Comparison of ENCODE assay signal across 1 cellular context in the genomic region with DNA sequence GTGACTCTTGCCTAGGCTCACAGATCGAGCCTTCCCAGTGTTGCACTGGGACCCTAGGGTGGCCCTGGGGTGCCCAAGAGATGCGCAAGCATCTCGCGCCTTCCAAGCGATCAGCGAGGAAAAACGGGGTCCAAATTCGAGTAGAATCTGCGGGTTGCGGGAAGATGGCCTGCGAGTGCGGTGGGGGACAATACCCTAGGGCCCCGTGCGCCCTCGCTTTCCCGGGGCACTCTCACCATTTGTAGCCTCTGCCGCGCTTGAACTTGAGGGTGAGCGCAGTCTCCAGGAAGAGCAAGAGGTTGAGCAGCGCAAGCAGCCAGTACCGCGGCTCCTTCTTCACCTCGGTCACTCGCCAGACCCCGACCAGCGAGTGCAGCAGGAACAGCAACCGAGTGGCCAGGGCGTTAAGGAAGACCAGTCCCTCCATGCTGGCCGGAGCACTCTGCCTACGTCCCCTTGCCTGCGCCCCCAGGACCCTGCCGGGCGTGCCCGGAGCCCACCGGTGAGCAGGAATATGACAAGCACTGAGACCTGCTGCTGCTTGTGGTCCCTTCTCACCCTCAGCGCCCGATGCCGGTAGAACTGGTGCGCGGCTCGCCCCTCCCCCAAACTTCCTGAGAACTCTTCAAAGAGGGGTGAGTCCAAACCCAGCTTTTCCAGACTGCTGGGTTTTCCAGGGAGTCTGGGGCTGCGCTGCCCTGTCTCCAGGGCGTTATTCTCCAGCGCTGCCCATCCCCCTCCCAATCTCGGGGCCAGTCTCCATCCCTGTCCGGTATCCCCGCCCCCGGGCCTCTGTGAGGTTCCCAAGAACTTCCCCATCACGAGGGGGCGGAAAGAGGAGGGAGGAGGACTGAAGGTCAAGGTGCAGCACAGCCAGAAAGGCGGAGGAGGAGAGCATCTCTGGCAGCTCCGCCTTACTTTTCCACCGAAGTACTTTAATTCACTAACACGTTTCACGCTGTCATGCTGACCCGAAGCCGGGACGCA.
TF ChIP-seq lines count a peak whose summit lies in the region.

TMEM26 (minus strand) TSS at position 727 of the 987 bp plus-strand sequence; CDS start at position 427, 300 bp downstream.

TF ChIP-seq in H1, 55 proteins besides CTCF, POLR2A, EP300 and RAD21 (continued from another document):
- TF ChIP-seq EZH2 (IDR thresholded peaks at IDR 0.05; ENCODE audit: low read depth, low read length, severe bottlenecking) (peak; percentile 60), EGR1 (IDR thresholded peaks at IDR 0.05; ENCODE audit: borderline replicate concordance, low read depth, low read length) (peak; percentile 56; the same call in 1 of the 2 replicates), GTF2F1 (IDR thresholded peaks at IDR 0.05; ENCODE audit: borderline replicate concordance, low read depth, low read length) (no peak), SP4 (IDR thresholded peaks at IDR 0.05; ENCODE audit: low read length) (no peak), NANOG (IDR thresholded peaks at IDR 0.05; ENCODE audit: insufficient read depth, low read depth, low read length, poor library complexity, severe bottlenecking) (no peak), KDM1A (IDR thresholded peaks at IDR 0.05; ENCODE audit: borderline replicate concordance, low read length) (peak; percentile 29), SRF (IDR thresholded peaks at IDR 0.05; ENCODE audit: low read depth, low read length) (no peak), RBBP5 (IDR thresholded peaks at IDR 0.05; ENCODE audit: borderline replicate concordance, low read depth, low read length) (peak; percentile 95), RNF2 (IDR thresholded peaks at IDR 0.05; ENCODE audit: borderline replicate concordance, low read depth, low read length, missing control alignments, poor library complexity, severe bottlenecking) (no peak), CHD2 (IDR thresholded peaks at IDR 0.05; ENCODE audit: low read length) (no peak), PHF8 (conservative IDR thresholded peaks at IDR 0.05; ENCODE audit: low read depth, low read length) (peak; percentile 38; the same call in 1 of the 2 replicates), SP1 (IDR thresholded peaks at IDR 0.05; ENCODE audit: low read depth, low read length) (peak; percentile 54; the same call in 1 of the 2 replicates), KDM4A (IDR thresholded peaks at IDR 0.05; ENCODE audit: low read depth, low read length, severe bottlenecking) (peak; percentile 95), ASH2L (IDR thresholded peaks at IDR 0.05; ENCODE audit: low read length) (peak; percentile 95), SUZ12 (IDR thresholded peaks at IDR 0.05; ENCODE audit: low read length) (peak; percentile 64; the same call in 1 of the 2 replicates), YY1 (IDR thresholded peaks at IDR 0.05; ENCODE audit: low read depth, low read length) (peak; percentile 12), FOSL1 (IDR thresholded peaks at IDR 0.05; ENCODE audit: insufficient read depth, low read depth, low read length) (no peak), TCF12 (IDR thresholded peaks at IDR 0.05; ENCODE audit: low read depth, low read length) (no peak), HDAC2 (IDR thresholded peaks at IDR 0.05; ENCODE audit: borderline replicate concordance in 1 of 2, low read depth in 2 of 2, low read length in 2 of 2) (no peak; a peak in 1 of 4 replicates), CBX8 (IDR thresholded peaks at IDR 0.05; ENCODE audit: borderline replicate concordance, low read depth, low read length) (no peak), POU5F1 (IDR thresholded peaks at IDR 0.05; ENCODE audit: low read depth, low read length) (no peak), RXRA (IDR thresholded peaks at IDR 0.05; ENCODE audit: insufficient read depth, low read depth, low read length) (no peak), TAF7 (optimal IDR thresholded peaks at IDR 0.05; ENCODE audit: borderline replicate concordance, low read depth, low read length) (no peak), GABPA (IDR thresholded peaks at IDR 0.05; ENCODE audit: borderline replicate concordance, insufficient read depth, low read length) (0 out of 2 replicates have a peak, but pooled peaks have one; percentile 59), TAF1 (IDR thresholded peaks at IDR 0.05; ENCODE audit: low read depth, low read length) (peak; percentile 51; the same call in 1 of the 2 replicates)
- TF ChIP-seq, protein P1, sequence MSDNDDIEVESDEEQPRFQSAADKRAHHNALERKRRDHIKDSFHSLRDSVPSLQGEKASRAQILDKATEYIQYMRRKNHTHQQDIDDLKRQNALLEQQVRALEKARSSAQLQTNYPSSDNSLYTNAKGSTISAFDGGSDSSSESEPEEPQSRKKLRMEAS (IDR thresholded peaks at IDR 0.05) = no peak
- TF ChIP-seq, protein P2, sequence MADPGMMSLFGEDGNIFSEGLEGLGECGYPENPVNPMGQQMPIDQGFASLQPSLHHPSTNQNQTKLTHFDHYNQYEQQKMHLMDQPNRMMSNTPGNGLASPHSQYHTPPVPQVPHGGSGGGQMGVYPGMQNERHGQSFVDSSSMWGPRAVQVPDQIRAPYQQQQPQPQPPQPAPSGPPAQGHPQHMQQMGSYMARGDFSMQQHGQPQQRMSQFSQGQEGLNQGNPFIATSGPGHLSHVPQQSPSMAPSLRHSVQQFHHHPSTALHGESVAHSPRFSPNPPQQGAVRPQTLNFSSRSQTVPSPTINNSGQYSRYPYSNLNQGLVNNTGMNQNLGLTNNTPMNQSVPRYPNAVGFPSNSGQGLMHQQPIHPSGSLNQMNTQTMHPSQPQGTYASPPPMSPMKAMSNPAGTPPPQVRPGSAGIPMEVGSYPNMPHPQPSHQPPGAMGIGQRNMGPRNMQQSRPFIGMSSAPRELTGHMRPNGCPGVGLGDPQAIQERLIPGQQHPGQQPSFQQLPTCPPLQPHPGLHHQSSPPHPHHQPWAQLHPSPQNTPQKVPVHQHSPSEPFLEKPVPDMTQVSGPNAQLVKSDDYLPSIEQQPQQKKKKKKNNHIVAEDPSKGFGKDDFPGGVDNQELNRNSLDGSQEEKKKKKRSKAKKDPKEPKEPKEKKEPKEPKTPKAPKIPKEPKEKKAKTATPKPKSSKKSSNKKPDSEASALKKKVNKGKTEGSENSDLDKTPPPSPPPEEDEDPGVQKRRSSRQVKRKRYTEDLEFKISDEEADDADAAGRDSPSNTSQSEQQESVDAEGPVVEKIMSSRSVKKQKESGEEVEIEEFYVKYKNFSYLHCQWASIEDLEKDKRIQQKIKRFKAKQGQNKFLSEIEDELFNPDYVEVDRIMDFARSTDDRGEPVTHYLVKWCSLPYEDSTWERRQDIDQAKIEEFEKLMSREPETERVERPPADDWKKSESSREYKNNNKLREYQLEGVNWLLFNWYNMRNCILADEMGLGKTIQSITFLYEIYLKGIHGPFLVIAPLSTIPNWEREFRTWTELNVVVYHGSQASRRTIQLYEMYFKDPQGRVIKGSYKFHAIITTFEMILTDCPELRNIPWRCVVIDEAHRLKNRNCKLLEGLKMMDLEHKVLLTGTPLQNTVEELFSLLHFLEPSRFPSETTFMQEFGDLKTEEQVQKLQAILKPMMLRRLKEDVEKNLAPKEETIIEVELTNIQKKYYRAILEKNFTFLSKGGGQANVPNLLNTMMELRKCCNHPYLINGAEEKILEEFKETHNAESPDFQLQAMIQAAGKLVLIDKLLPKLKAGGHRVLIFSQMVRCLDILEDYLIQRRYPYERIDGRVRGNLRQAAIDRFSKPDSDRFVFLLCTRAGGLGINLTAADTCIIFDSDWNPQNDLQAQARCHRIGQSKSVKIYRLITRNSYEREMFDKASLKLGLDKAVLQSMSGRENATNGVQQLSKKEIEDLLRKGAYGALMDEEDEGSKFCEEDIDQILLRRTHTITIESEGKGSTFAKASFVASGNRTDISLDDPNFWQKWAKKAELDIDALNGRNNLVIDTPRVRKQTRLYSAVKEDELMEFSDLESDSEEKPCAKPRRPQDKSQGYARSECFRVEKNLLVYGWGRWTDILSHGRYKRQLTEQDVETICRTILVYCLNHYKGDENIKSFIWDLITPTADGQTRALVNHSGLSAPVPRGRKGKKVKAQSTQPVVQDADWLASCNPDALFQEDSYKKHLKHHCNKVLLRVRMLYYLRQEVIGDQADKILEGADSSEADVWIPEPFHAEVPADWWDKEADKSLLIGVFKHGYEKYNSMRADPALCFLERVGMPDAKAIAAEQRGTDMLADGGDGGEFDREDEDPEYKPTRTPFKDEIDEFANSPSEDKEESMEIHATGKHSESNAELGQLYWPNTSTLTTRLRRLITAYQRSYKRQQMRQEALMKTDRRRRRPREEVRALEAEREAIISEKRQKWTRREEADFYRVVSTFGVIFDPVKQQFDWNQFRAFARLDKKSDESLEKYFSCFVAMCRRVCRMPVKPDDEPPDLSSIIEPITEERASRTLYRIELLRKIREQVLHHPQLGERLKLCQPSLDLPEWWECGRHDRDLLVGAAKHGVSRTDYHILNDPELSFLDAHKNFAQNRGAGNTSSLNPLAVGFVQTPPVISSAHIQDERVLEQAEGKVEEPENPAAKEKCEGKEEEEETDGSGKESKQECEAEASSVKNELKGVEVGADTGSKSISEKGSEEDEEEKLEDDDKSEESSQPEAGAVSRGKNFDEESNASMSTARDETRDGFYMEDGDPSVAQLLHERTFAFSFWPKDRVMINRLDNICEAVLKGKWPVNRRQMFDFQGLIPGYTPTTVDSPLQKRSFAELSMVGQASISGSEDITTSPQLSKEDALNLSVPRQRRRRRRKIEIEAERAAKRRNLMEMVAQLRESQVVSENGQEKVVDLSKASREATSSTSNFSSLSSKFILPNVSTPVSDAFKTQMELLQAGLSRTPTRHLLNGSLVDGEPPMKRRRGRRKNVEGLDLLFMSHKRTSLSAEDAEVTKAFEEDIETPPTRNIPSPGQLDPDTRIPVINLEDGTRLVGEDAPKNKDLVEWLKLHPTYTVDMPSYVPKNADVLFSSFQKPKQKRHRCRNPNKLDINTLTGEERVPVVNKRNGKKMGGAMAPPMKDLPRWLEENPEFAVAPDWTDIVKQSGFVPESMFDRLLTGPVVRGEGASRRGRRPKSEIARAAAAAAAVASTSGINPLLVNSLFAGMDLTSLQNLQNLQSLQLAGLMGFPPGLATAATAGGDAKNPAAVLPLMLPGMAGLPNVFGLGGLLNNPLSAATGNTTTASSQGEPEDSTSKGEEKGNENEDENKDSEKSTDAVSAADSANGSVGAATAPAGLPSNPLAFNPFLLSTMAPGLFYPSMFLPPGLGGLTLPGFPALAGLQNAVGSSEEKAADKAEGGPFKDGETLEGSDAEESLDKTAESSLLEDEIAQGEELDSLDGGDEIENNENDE (IDR thresholded peaks at IDR 0.05; ENCODE audit: insufficient replicate concordance, low read length) = no peak
